ENCODE assay signal across 2 cellular contexts in genomic region chr13:26590379-26590778, GRCh38.
TF ChIP-seq lines count a peak whose summit lies in the region.

No MANE protein-coding gene starts in this region.

TF ChIP-seq in endothelial cell of umbilical vein, 7 proteins besides CTCF, POLR2A, EP300 and RAD21:
- TF ChIP-seq MYC (IDR thresholded peaks at IDR 0.05; ENCODE audit: low read depth, low read length) (no peak), POLR2AphosphoS5 (IDR thresholded peaks at IDR 0.05; ENCODE audit: insufficient read depth, low read depth, low read length) (no peak), FOS (IDR thresholded peaks at IDR 0.05; ENCODE audit: borderline replicate concordance, insufficient read depth, low read length) (no peak), JUN (IDR thresholded peaks at IDR 0.05; ENCODE audit: borderline replicate concordance, insufficient read depth, insufficient read length, low read depth) (no peak), EZH2 (IDR thresholded peaks at IDR 0.05; ENCODE audit: borderline replicate concordance, low read depth, low read length, severe bottlenecking) (no peak), GATA2 (IDR thresholded peaks at IDR 0.05; ENCODE audit: insufficient read depth, insufficient read length, low read depth, low read length) (no peak), MAX (IDR thresholded peaks at IDR 0.05; ENCODE audit: insufficient read depth, insufficient read length) (no peak)
TF ChIP-seq in endothelial cell of umbilical vein: peak in this region for 0.

TF ChIP-seq in HepG2, 621 proteins besides CTCF, POLR2A, EP300 and RAD21:
- TF ChIP-seq HHEX (CRISPR knock-in tag; IDR thresholded peaks at IDR 0.05) = no peak
- no peak for TF ChIP-seq ZBTB42 (CRISPR knock-in tag; IDR thresholded peaks at IDR 0.05)
- TF ChIP-seq HNRNPLL (IDR thresholded peaks at IDR 0.05; ENCODE audit: low read depth, low read length, poor library complexity, severe bottlenecking) = no peak
- no peak for TF ChIP-seq ZNF569 (CRISPR knock-in tag; IDR thresholded peaks at IDR 0.05; ENCODE audit: borderline replicate concordance)
- TF ChIP-seq ZBTB3 (CRISPR knock-in tag; IDR thresholded peaks at IDR 0.05; ENCODE audit: borderline replicate concordance, low read depth) = no peak
- TF ChIP-seq TOPORS (CRISPR knock-in tag; IDR thresholded peaks at IDR 0.05) = no peak
- no peak for TF ChIP-seq CENPX (CRISPR knock-in tag; IDR thresholded peaks at IDR 0.05)
- TF ChIP-seq ZNF768 (CRISPR knock-in tag; IDR thresholded peaks at IDR 0.05) = no peak
- TF ChIP-seq RBM22 (optimal IDR thresholded peaks at IDR 0.05; ENCODE audit: low read length) = no peak
- no peak for TF ChIP-seq ATF6 (CRISPR knock-in tag; conservative IDR thresholded peaks at IDR 0.05)
- TF ChIP-seq ZMYM2 (CRISPR knock-in tag; IDR thresholded peaks at IDR 0.05) = no peak
- TF ChIP-seq TEAD2 (CRISPR knock-in tag; IDR thresholded peaks at IDR 0.05) = no peak
